In the genomic region with DNA sequence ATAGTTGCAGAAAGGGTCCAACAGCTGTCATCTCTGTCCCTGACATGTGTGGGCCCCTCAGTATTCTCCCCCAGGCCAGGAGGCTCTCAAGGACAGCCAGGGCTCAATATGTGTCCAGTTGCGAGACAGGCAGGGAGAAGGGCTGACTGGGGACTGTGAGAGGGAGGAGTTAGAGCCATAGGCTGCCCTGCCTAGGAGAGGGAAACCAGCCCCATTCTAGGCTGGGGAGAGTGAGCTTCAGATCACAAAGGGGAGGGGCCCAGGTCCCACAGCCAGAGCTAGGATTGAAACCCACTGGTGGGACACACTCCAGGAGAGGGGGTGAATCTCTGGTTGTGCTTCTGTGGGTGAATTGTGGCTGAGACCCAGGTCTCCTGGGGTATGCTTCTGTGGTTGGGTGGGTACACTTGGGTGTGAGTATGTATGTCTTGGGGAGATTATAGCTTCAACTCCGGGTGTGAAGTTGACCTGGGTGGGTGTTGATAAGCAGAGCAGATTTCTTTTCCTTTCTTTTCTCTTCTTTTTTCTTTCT, we compare ENCODE assay signal across 16 cellular contexts. TPM values are rescaled to one million over a fixed set of nuclear protein-coding genes. Genes with fewer than 3 reads are reported as not detected.
A peak's percentile ranks its signal among the peaks of the same experiment; 100 is the strongest.
DNase-seq lines count a peak whose midpoint lies in the region; ATAC-seq and TF ChIP-seq lines count a peak whose summit lies in the region.
"Had no signal": no experiment of that assay in that cellular context is flagged by ENCODE, and none has a peak within 500 bp of the region (broad histone marks: within the 10 kb centered on the region; RNA-seq: fewer than 3 reads in every experiment).

No MANE protein-coding gene starts in this region.

- POLR2A ChIA-PET in activated naive CD8-positive, alpha-beta T cell treated with anti-CD3 and anti-CD28 coated beads, Interleukin-2, amount 10 ng/mL, durations not matched to agents 7 days and 5 days (lab: Charles Lee): interaction anchor here (1.1 to 16.1 kb wide), 9 partner anchors 7 to 125 kb away, joined by 3 to 412 read pairs (median 10); a partner anchor contains a TSS

- H2AFZ ChIP-seq in DND-41 (ENCODE audit: low read depth, low read length): no peak overlapping the region

- no peaks in the 10 kb centered on the region for H3K9me3 ChIP-seq in BLaER1 treated with 17β-estradiol and CSF1 and Interleukin-3, amounts not matched to agents 10 nM and 100 nM (replicated peaks in 1 of 11)
- no peaks in the 10 kb centered on the region for H3K9me3 ChIP-seq in DND-41 (ENCODE audit: insufficient read depth, low read length, severe bottlenecking)
- H3K9me3 ChIP-seq: gastroesophageal sphincter, HAP-1, vagina had no signal

- no peak overlapping the region for H3K4me3 Mint-ChIP-seq in activated naive CD8-positive, alpha-beta T cell treated with anti-CD3 and anti-CD28 coated beads, Interleukin-2, amount 10 ng/mL, durations not matched to agents 7 days and 5 days
- peak overlapping the region; percentile 68 to 98 (median 78) for H3K4me3 Mint-ChIP-seq in naive B cell

- ATAC-seq in DND-41 (ENCODE audit: insufficient read depth, low read depth): no peak
- no peak for ATAC-seq in activated naive CD8-positive, alpha-beta T cell treated with anti-CD3 and anti-CD28 coated beads, Interleukin-2, amount 10 ng/mL, durations not matched to agents 7 days and 5 days (ENCODE audit: low read depth)
- ATAC-seq in naive B cell (ENCODE audit: low read depth in 2 of 2): no peak
- no peak for ATAC-seq in HG03571 (IDR thresholded peaks at IDR 0.05; ENCODE audit: unreplicated experiment)
- no peak for ATAC-seq in HG03045 (IDR thresholded peaks at IDR 0.05; ENCODE audit: unreplicated experiment)
- ATAC-seq: gastroesophageal sphincter had no signal

- peaks cover 16 to 46% (median 31%) of the 10 kb centered on the region in 11 experiments for H3K27me3 ChIP-seq in BLaER1 treated with 17β-estradiol and CSF1 and Interleukin-3, amounts not matched to agents 10 nM and 100 nM
- no peaks in the 10 kb centered on the region for H3K27me3 ChIP-seq in DND-41 (ENCODE audit: insufficient read depth, low read length, poor library complexity)

- no peaks in the 10 kb centered on the region for H3K9me3 Mint-ChIP-seq in activated naive CD8-positive, alpha-beta T cell treated with anti-CD3 and anti-CD28 coated beads, Interleukin-2, amount 10 ng/mL, durations not matched to agents 7 days and 5 days
- H3K9me3 Mint-ChIP-seq in naive B cell: no peaks in the 10 kb centered on the region

- no peaks in the 10 kb centered on the region for H3K36me3 ChIP-seq in BLaER1 treated with 17β-estradiol and CSF1 and Interleukin-3, amounts not matched to agents 10 nM and 100 nM
- no peaks in the 10 kb centered on the region; the same call in 1 of the 2 replicates for H3K36me3 ChIP-seq in DND-41 (ENCODE audit: insufficient read depth, low read length)
- H3K36me3 ChIP-seq: gastroesophageal sphincter, HAP-1, vagina had no signal

- H3K27ac ChIP-seq in BLaER1 treated with 17β-estradiol and CSF1 and Interleukin-3, amounts not matched to agents 10 nM and 100 nM: no peak overlapping the region
- H3K27ac ChIP-seq in DND-41 (ENCODE audit: low read length): peak overlapping the region; percentile 64
- H3K27ac ChIP-seq: gastroesophageal sphincter, vagina had no signal

- H3K4me1 ChIP-seq in BLaER1 treated with 17β-estradiol and CSF1 and Interleukin-3, amounts not matched to agents 10 nM and 100 nM: peaks cover 63 to 100% (median 94%) of the 10 kb centered on the region in 10 experiments
- H3K4me1 ChIP-seq in DND-41 (ENCODE audit: insufficient read depth, low read length): peaks cover 77% of the 10 kb centered on the region
- H3K4me1 ChIP-seq: HAP-1 had no signal

- peaks cover 0 to 63% (median 0%) of the 10 kb centered on the region in 11 experiments; a peak in 9 of 22 replicates for H4K20me1 ChIP-seq in BLaER1 treated with 17β-estradiol and CSF1 and Interleukin-3, amounts not matched to agents 10 nM and 100 nM
- H4K20me1 ChIP-seq in DND-41 (ENCODE audit: insufficient read depth, low read length): no peaks in the 10 kb centered on the region

- H3K4me1 Mint-ChIP-seq in activated naive CD8-positive, alpha-beta T cell treated with anti-CD3 and anti-CD28 coated beads, Interleukin-2, amount 10 ng/mL, durations not matched to agents 7 days and 5 days: peaks cover 65% of the 10 kb centered on the region
- H3K4me1 Mint-ChIP-seq in naive B cell: peaks cover 72 to 92% (median 84%) of the 10 kb centered on the region in 3 donors

- DNase-seq in DND-41 (peak; percentile 52), naive B cell (no peak), NCI-H69 (lab: John Stamatoyannopoulos, UW) (no peak)
- DNase-seq in activated naive CD8-positive, alpha-beta T cell treated with anti-CD3 and anti-CD28 coated beads, Interleukin-2, amount 10 ng/mL, durations not matched to agents 7 days and 5 days: no peak
- DNase-seq: KBM-7; mammary epithelial cell; NCI-H1105 treated with DMSO at 0.1 percent for 48 hours; NCI-H2171 treated with DMSO at 0.1 percent for 48 hours; stimulated activated CD4-positive, alpha-beta T cell treated with anti-CD3 and anti-CD28 coated beads, Interleukin-4, amount 100 ng/mL, for 4 hours had no signal

- TF ChIP-seq CTCF in DND-41 (IDR thresholded peaks at IDR 0.05; ENCODE audit: borderline replicate concordance, extremely low read depth, low read length, poor library complexity, severe bottlenecking): no peak

- H3K79me2 ChIP-seq in DND-41 (ENCODE audit: insufficient read depth, low read length): peaks cover 16% of the 10 kb centered on the region

- H3K27me3 Mint-ChIP-seq in activated naive CD8-positive, alpha-beta T cell treated with anti-CD3 and anti-CD28 coated beads, Interleukin-2, amount 10 ng/mL, durations not matched to agents 7 days and 5 days: no peaks in the 10 kb centered on the region
- H3K27me3 Mint-ChIP-seq in naive B cell: no peaks in the 10 kb centered on the region

- peak overlapping the region; percentile 28 to 100 (median 97); a peak in 20 of 22 replicates for H3K4me2 ChIP-seq in BLaER1 treated with 17β-estradiol and CSF1 and Interleukin-3, amounts not matched to agents 10 nM and 100 nM
- H3K4me2 ChIP-seq in DND-41 (ENCODE audit: insufficient read depth, low read length): no peak overlapping the region

- peak overlapping the region in 3 of 11 experiments; percentile 10 to 29 (median 12); a peak in 4 of 22 replicates for H3K9ac ChIP-seq in BLaER1 treated with 17β-estradiol and CSF1 and Interleukin-3, amounts not matched to agents 10 nM and 100 nM
- H3K9ac ChIP-seq in DND-41 (ENCODE audit: low read depth, low read length): peak overlapping the region; percentile 20; the same call in 1 of the 2 replicates

- H3K27ac Mint-ChIP-seq in activated naive CD8-positive, alpha-beta T cell treated with anti-CD3 and anti-CD28 coated beads, Interleukin-2, amount 10 ng/mL, durations not matched to agents 7 days and 5 days: peak overlapping the region; percentile 65
- H3K27ac Mint-ChIP-seq in naive B cell: peak overlapping the region in 4 of 6 donors; percentile 9 to 73 (median 20)

- H3K4me3 ChIP-seq in BLaER1 treated with 17β-estradiol and CSF1 and Interleukin-3, amounts not matched to agents 10 nM and 100 nM: no peak overlapping the region
- no peak overlapping the region for H3K4me3 ChIP-seq in DND-41 (ENCODE audit: low read depth in 1 of 2, low read length in 2 of 2)
- H3K4me3 ChIP-seq: gastroesophageal sphincter, HAP-1, vagina had no signal

- H3K36me3 Mint-ChIP-seq in activated naive CD8-positive, alpha-beta T cell treated with anti-CD3 and anti-CD28 coated beads, Interleukin-2, amount 10 ng/mL, durations not matched to agents 7 days and 5 days: peaks cover 6% of the 10 kb centered on the region
- H3K36me3 Mint-ChIP-seq in naive B cell: no peaks in the 10 kb centered on the region

RNA-seq across cellular contexts. Expression of a gene that starts 2.1 kb away (rescaled TPM):
- 1 to 10 TPM; 5.5 to 5.6 TPM for total RNA-seq in activated naive CD8-positive, alpha-beta T cell treated with anti-CD3 and anti-CD28 coated beads, Interleukin-2, amount 10 ng/mL, durations not matched to agents 7 days and 5 days
- polyA plus RNA-seq in naive B cell (ENCODE audit: low read depth in 6 of 6): 1 to 10 TPM in 5 of 6 donors, under 1 TPM in 1; 0.80 to 2.9 (median 1.7) TPM

RNA-seq across cellular contexts. Expression of a gene that starts 9.4 kb away (rescaled TPM):
- total RNA-seq in activated naive CD8-positive, alpha-beta T cell treated with anti-CD3 and anti-CD28 coated beads, Interleukin-2, amount 10 ng/mL, durations not matched to agents 7 days and 5 days: 100 to 1,000 TPM; 359 to 367 TPM
- 100 to 1,000 TPM; 190 to 304 (median 239) TPM for polyA plus RNA-seq in naive B cell (ENCODE audit: low read depth in 6 of 6)
- total RNA-seq: chondrocyte had no signal
- polyA plus RNA-seq: mammary epithelial cell had no signal

RNA-seq across cellular contexts. Expression of a gene that starts 11.7 kb away (rescaled TPM):
- total RNA-seq in activated naive CD8-positive, alpha-beta T cell treated with anti-CD3 and anti-CD28 coated beads, Interleukin-2, amount 10 ng/mL, durations not matched to agents 7 days and 5 days: 100 to 1,000 TPM; 290 to 311 TPM
- 100 to 1,000 TPM; 492 to 795 (median 530) TPM for polyA plus RNA-seq in naive B cell (ENCODE audit: low read depth in 6 of 6)

RNA-seq across cellular contexts. Expression of a gene that starts 15.0 kb away (rescaled TPM):
- 10 to 100 TPM; 69.0 to 71.4 TPM for total RNA-seq in activated naive CD8-positive, alpha-beta T cell treated with anti-CD3 and anti-CD28 coated beads, Interleukin-2, amount 10 ng/mL, durations not matched to agents 7 days and 5 days
- polyA plus RNA-seq in naive B cell (ENCODE audit: low read depth in 6 of 6): 10 to 100 TPM; 37.9 to 54.7 (median 50.0) TPM

RNA-seq across cellular contexts. Expression of a gene that starts 21.5 kb away (rescaled TPM):
- 10 to 100 TPM; 65.3 to 67.1 TPM for total RNA-seq in activated naive CD8-positive, alpha-beta T cell treated with anti-CD3 and anti-CD28 coated beads, Interleukin-2, amount 10 ng/mL, durations not matched to agents 7 days and 5 days
- polyA plus RNA-seq in naive B cell (ENCODE audit: low read depth in 6 of 6): 10 to 100 TPM in 4 of 6 donors, 1 to 10 TPM in 2; 6.7 to 17.5 (median 11.0) TPM
